Comparison of ENCODE assay signal across 27 cellular contexts in the genomic region with DNA sequence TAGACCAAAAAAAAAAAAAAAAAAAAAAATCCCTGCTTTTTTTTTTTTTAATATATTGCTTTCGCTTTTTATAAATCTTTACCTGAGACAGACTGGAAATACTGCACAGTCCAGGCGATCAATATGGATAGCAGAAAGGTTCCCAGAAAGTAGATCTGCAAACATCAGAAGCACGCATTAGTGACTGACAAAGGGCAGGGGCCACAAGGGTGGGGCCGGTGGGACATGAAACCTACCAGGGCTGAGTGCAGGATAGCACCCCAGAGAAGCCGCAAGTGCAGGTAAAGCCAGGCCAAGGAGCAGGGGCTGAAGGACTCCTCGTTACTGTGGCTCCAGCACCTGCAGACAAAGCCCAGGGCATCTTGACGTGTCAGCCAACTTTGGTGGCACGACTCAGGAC.
"Had no signal": no experiment of that assay in that cellular context is flagged by ENCODE, and none has a peak within 500 bp of the region (broad histone marks: within the 10 kb centered on the region; RNA-seq: fewer than 3 reads in every experiment).

No MANE protein-coding gene starts in this region.

- DNase-seq: hypothalamus; immature natural killer cell; kidney; left colon; left lung; lower lobe of right lung; mammary epithelial cell; mesendoderm; naive thymus-derived CD4-positive, alpha-beta T cell; nucleus accumbens; pancreas; posterior cingulate gyrus; retina; right cardiac atrium; sigmoid colon; small intestine; spleen; stimulated activated CD4-positive, alpha-beta T cell treated with anti-CD3 and anti-CD28 coated beads, Interleukin-4, amount 100 ng/mL, for 24 hours; stimulated activated naive CD4-positive, alpha-beta T cell; tibial artery; uterus had no signal

- H3K9me3 ChIP-seq: left lung, lower lobe of right lung, pancreas, prostate gland, sigmoid colon, spleen, suprapubic skin, thoracic aorta, tibial artery, uterus had no signal

- H3K4me1 ChIP-seq: lower lobe of right lung, pancreas, prostate gland, sigmoid colon, spleen, suprapubic skin, tibial artery, uterus had no signal

- FAIRE-seq: islet of Langerhans, kidney, pancreas, small intestine had no signal

- ATAC-seq: left colon; lower lobe of right lung; naive thymus-derived CD4-positive, alpha-beta T cell; natural killer cell treated with Interleukin-12 subunit alpha and Interleukin-12 subunit beta and Interleukin-15 and Interleukin-18, amount 100 ng/mL, for 72 hours; pancreas; right cardiac atrium; stimulated activated effector memory CD8-positive, alpha-beta T cell treated with anti-CD3 and anti-CD28 coated beads, Interleukin-12 subunit alpha, Interleukin-12 subunit beta, amount 100 ng/mL, for 72 hours had no signal

- H3K27ac ChIP-seq: left lung, lower lobe of right lung, prostate gland, sigmoid colon, spleen, suprapubic skin, thoracic aorta, tibial artery, uterus had no signal

- H3K27me3 ChIP-seq: left lung, pancreas, sigmoid colon, spleen, suprapubic skin, tibial artery, uterus had no signal

- H3K4me3 ChIP-seq: left lung, lower lobe of right lung, pancreas, prostate gland, sigmoid colon, spleen, suprapubic skin, thoracic aorta, tibial artery, uterus had no signal

- H3K36me3 ChIP-seq: prostate gland, sigmoid colon, suprapubic skin, thoracic aorta, tibial artery, uterus had no signal
